9 cellular contexts compared by ENCODE assay signal in genomic region chrX:66074920-66075879, GRCh38. TPM values are rescaled to one million over a fixed set of nuclear protein-coding genes. Genes with fewer than 3 reads are reported as not detected.
DNase-seq lines count a peak whose midpoint lies in the region; ATAC-seq and TF ChIP-seq lines count a peak whose summit lies in the region.
"Had no signal": no experiment of that assay in that cellular context is flagged by ENCODE, and none has a peak within 500 bp of the region (broad histone marks: within the 10 kb centered on the region; RNA-seq: fewer than 3 reads in every experiment).

No MANE protein-coding gene starts in this region.

- no TSS peak for BruUV-seq in PC-9 (replicated peaks; lab: Mats Ljungman, UMichigan)

- peak; percentile 44 for ATAC-seq in naive thymus-derived CD4-positive, alpha-beta T cell
- no peak for ATAC-seq in HG03135 (IDR thresholded peaks at IDR 0.05; ENCODE audit: unreplicated experiment)

- no peaks in the 10 kb centered on the region for H3K36me3 ChIP-seq in naive thymus-derived CD4-positive, alpha-beta T cell (ENCODE audit: control insufficient read depth in 2 of 3, insufficient read depth in 3 of 3, low read length in 3 of 3)
- H3K36me3 ChIP-seq in PC-9 (ENCODE audit: low read depth), result no peaks in the 10 kb centered on the region

- no peak overlapping the region for H2AFZ ChIP-seq in PC-9

- H3K9me2 ChIP-seq in PC-9 (ENCODE audit: insufficient read depth), result no peaks in the 10 kb centered on the region

- intact Hi-C loops in naive thymus-derived CD4-positive, alpha-beta T cell (cut with micrococcal nuclease), result no loop called here
- intact Hi-C loops in PC-9 (cut with micrococcal nuclease; ENCODE audit: unreplicated experiment), result no loop called here

- no peaks in the 10 kb centered on the region for H3K9me3 ChIP-seq in naive thymus-derived CD4-positive, alpha-beta T cell (ENCODE audit: control insufficient read depth in 2 of 3, low read length in 3 of 3)
- H3K9me3 ChIP-seq in PC-9 (ENCODE audit: insufficient read depth, low read depth), result no peaks in the 10 kb centered on the region

- POLR2A ChIA-PET in naive thymus-derived CD4-positive, alpha-beta T cell (lab: Charles Lee), result no interaction called here
- POLR2A ChIA-PET in PC-9 (lab: Charles Lee; ENCODE audit: unreplicated experiment), result no interaction called here

- H4K20me1 ChIP-seq in PC-9 (ENCODE audit: insufficient read depth), result no peaks in the 10 kb centered on the region

- peaks cover 9 to 13% of the 10 kb centered on the region in 2 donors for H3K4me1 ChIP-seq in naive thymus-derived CD4-positive, alpha-beta T cell (ENCODE audit: control insufficient read depth in 2 of 2, insufficient read depth in 2 of 2, low read length in 2 of 2)
- no peaks in the 10 kb centered on the region for H3K4me1 ChIP-seq in PC-9 (replicated peaks; ENCODE audit: insufficient read depth)

- TF ChIP-seq CTCF in PC-9 (conservative IDR thresholded peaks at IDR 0.05), result no peak

- peak overlapping the region; percentile 44 for H3K27ac ChIP-seq in naive thymus-derived CD4-positive, alpha-beta T cell (ENCODE audit: low read depth, low read length)
- H3K27ac ChIP-seq in PC-9, result no peak overlapping the region

- peaks cover 11 to 36% (median 18%) of the 10 kb centered on the region in 7 donors for H3K4me1 Mint-ChIP-seq in naive thymus-derived CD4-positive, alpha-beta T cell
- H3K4me1 Mint-ChIP-seq: nephron had no signal

- H3K4me3 Mint-ChIP-seq in naive thymus-derived CD4-positive, alpha-beta T cell, result peak overlapping the region; percentile 75 to 90 (median 80)
- H3K4me3 Mint-ChIP-seq: nephron had no signal

- peak; percentile 85 for DNase-seq in GF-D8 (lab: John Stamatoyannopoulos, UW)
- DNase-seq in NOMO-1 treated with DMSO at 0.1 percent for 48 hours (lab: John Stamatoyannopoulos, UW; ENCODE audit: unreplicated experiment), result peak; percentile 95
- DNase-seq in activated naive CD4-positive, alpha-beta T cell treated with Interleukin-2 at 50 U/mL for 16 hours, result peak; percentile 40
- peak in 6 of 9 donors; percentile 12 to 41 (median 25) for DNase-seq in naive thymus-derived CD4-positive, alpha-beta T cell
- no peak for DNase-seq in NCI-H2196 (lab: John Stamatoyannopoulos, UW; ENCODE audit: unreplicated experiment)
- no peak for DNase-seq in iPS-NIHi11 (ENCODE audit: low spot score)
- no peak for DNase-seq in PC-9

- H3K9me3 Mint-ChIP-seq in naive thymus-derived CD4-positive, alpha-beta T cell, result peaks cover 0 to 14% (median 2%) of the 10 kb centered on the region in 11 donors

- H3K27me3 Mint-ChIP-seq in naive thymus-derived CD4-positive, alpha-beta T cell, result no peaks in the 10 kb centered on the region

- H3F3A ChIP-seq in PC-9 (ENCODE audit: insufficient read depth, low read depth), result no peaks in the 10 kb centered on the region

- peak overlapping the region; percentile 76 to 97 (median 92) for H3K27ac Mint-ChIP-seq in naive thymus-derived CD4-positive, alpha-beta T cell
- H3K27ac Mint-ChIP-seq: nephron had no signal

- peaks cover 0 to 24% (median 0%) of the 10 kb centered on the region in 5 donors for H3K36me3 Mint-ChIP-seq in naive thymus-derived CD4-positive, alpha-beta T cell

- H3K27me3 ChIP-seq in naive thymus-derived CD4-positive, alpha-beta T cell (ENCODE audit: control insufficient read depth in 2 of 2, insufficient read depth in 2 of 2, low read length in 2 of 2), result no peaks in the 10 kb centered on the region
- H3K27me3 ChIP-seq in PC-9 (ENCODE audit: insufficient read depth, low read depth), result no peaks in the 10 kb centered on the region

- CTCF ChIA-PET in naive thymus-derived CD4-positive, alpha-beta T cell (lab: Charles Lee), result no interaction called here
- CTCF ChIA-PET in PC-9 (lab: Charles Lee), result no interaction called here

- no peaks in the 10 kb centered on the region for H3K79me2 ChIP-seq in PC-9 (ENCODE audit: low read depth)

- peak overlapping the region; percentile 36 for H3K4me3 ChIP-seq in naive thymus-derived CD4-positive, alpha-beta T cell (ENCODE audit: low read length)
- H3K4me3 ChIP-seq in PC-9, result no peak overlapping the region

- H3K4me2 ChIP-seq in PC-9, result no peak overlapping the region

RNA-seq across cellular contexts. Expression of gene VSIG4, which starts 35.3 kb away (rescaled TPM):
- total RNA-seq in naive thymus-derived CD4-positive, alpha-beta T cell, result 1 to 10 TPM in 2 of 5 experiments, under 1 TPM in 2, not detected in 1; 0.32 to 1.8 (median 1.0) TPM
- under 1 TPM in 1 of 2 donors, not detected in 1; 0.21 TPM for polyA plus RNA-seq in naive thymus-derived CD4-positive, alpha-beta T cell
- total RNA-seq in PC-9 (2021), result not detected in 2 replicates

Comparison
In these comparisons a context has a peak if more than half of its experiments do, and no peak if none do; other contexts are left out.
1. DNase-seq: peak in GF-D8 (single experiment), NOMO-1 treated with DMSO at 0.1 percent for 48 hours (single experiment), activated naive CD4-positive, alpha-beta T cell treated with Interleukin-2 at 50 U/mL for 16 hours (single experiment) and naive thymus-derived CD4-positive, alpha-beta T cell (6 of 9); none in NCI-H2196 (single experiment), iPS-NIHi11 (single experiment) and PC-9 (0 of 2).